Comparison of ENCODE assay signal across 14 cellular contexts in genomic region chr18:68083776-68084175, GRCh38.
DNase-seq lines count a peak whose midpoint lies in the region; ATAC-seq and TF ChIP-seq lines count a peak whose summit lies in the region.
"Had no signal": no experiment of that assay in that cellular context is flagged by ENCODE, and none has a peak within 500 bp of the region (broad histone marks: within the 10 kb centered on the region; RNA-seq: fewer than 3 reads in every experiment).

No MANE protein-coding gene starts in this region.

- no peaks in the 10 kb centered on the region for H3K36me3 Mint-ChIP-seq in activated CD8-positive, alpha-beta memory T cell treated with anti-CD3 and anti-CD28 coated beads, Interleukin-2, amount 10 ng/mL, durations not matched to agents 7 days and 5 days
- no peaks in the 10 kb centered on the region for H3K36me3 Mint-ChIP-seq in natural killer cell

- H3K27ac Mint-ChIP-seq in activated CD8-positive, alpha-beta memory T cell treated with anti-CD3 and anti-CD28 coated beads, Interleukin-2, amount 10 ng/mL, durations not matched to agents 7 days and 5 days: no peak overlapping the region
- H3K27ac Mint-ChIP-seq in natural killer cell: no peak overlapping the region
- H3K27ac Mint-ChIP-seq: B cell; CD4-positive, alpha-beta T cell had no signal

- no peak overlapping the region for H3K4me3 ChIP-seq in brain microvascular endothelial cell (ENCODE audit: low read depth, low read length)
- no peak overlapping the region for H3K4me3 ChIP-seq in fibroblast of the aortic adventitia (ENCODE audit: low read depth, low read length)
- no peak overlapping the region for H3K4me3 ChIP-seq in subcutaneous abdominal adipose tissue (ENCODE audit: low read depth in 1 of 5, low read length in 5 of 5)

- H3K9me3 Mint-ChIP-seq in activated CD8-positive, alpha-beta memory T cell treated with anti-CD3 and anti-CD28 coated beads, Interleukin-2, amount 10 ng/mL, durations not matched to agents 7 days and 5 days (ENCODE audit: low read depth): no peaks in the 10 kb centered on the region
- peaks cover 3 to 11% of the 10 kb centered on the region in 2 donors for H3K9me3 Mint-ChIP-seq in natural killer cell
- H3K9me3 Mint-ChIP-seq: CD4-positive, alpha-beta T cell; H9 had no signal

- H3K27me3 ChIP-seq in brain microvascular endothelial cell (replicated peaks): no peaks in the 10 kb centered on the region
- no peaks in the 10 kb centered on the region for H3K27me3 ChIP-seq in subcutaneous abdominal adipose tissue (ENCODE audit: control insufficient read depth in 5 of 5, insufficient read depth in 4 of 5, low read length in 5 of 5)

- H3K36me3 ChIP-seq in brain microvascular endothelial cell (replicated peaks): no peaks in the 10 kb centered on the region
- H3K36me3 ChIP-seq in subcutaneous abdominal adipose tissue (ENCODE audit: control insufficient read depth in 5 of 5, insufficient read depth in 5 of 5, low read length in 5 of 5): no peaks in the 10 kb centered on the region

- TF ChIP-seq CTCF in brain microvascular endothelial cell (IDR thresholded peaks at IDR 0.05; ENCODE audit: low read depth, low read length, missing control alignments) (no peak), fibroblast of the aortic adventitia (IDR thresholded peaks at IDR 0.05; ENCODE audit: insufficient read depth, low read length) (no peak), natural killer cell (IDR thresholded peaks at IDR 0.05) (no peak)

- ATAC-seq in activated CD8-positive, alpha-beta memory T cell treated with anti-CD3 and anti-CD28 coated beads, Interleukin-2, amount 10 ng/mL, durations not matched to agents 7 days and 5 days: no peak
- no peak for ATAC-seq in natural killer cell

- peaks cover 0 to 30% (median 8%) of the 10 kb centered on the region in 5 donors for H3K4me1 ChIP-seq in subcutaneous abdominal adipose tissue (ENCODE audit: control insufficient read depth in 5 of 5, insufficient read depth in 5 of 5, low read length in 5 of 5)

- intact Hi-C loops in head of caudate nucleus (cut with DNase I): no loop called here
- intact Hi-C loops in natural killer cell (cut with micrococcal nuclease): no loop called here

- CTCF ChIA-PET in activated CD8-positive, alpha-beta memory T cell treated with anti-CD3 and anti-CD28 coated beads, Interleukin-2, amount 10 ng/mL, durations not matched to agents 7 days and 5 days (lab: Charles Lee): no interaction called here

- H3K4me3 Mint-ChIP-seq in activated CD8-positive, alpha-beta memory T cell treated with anti-CD3 and anti-CD28 coated beads, Interleukin-2, amount 10 ng/mL, durations not matched to agents 7 days and 5 days: no peak overlapping the region
- no peak overlapping the region for H3K4me3 Mint-ChIP-seq in natural killer cell
- H3K4me3 Mint-ChIP-seq: B cell; CD4-positive, alpha-beta T cell; H9 had no signal

- DNase-seq in NCI-H226: peak; percentile 14
- DNase-seq in brain microvascular endothelial cell: no peak
- peak; percentile 64 for DNase-seq in fibroblast of the aortic adventitia (ENCODE audit: low read depth)
- DNase-seq in head of caudate nucleus: no peak
- no peak for DNase-seq in activated CD8-positive, alpha-beta memory T cell treated with anti-CD3 and anti-CD28 coated beads, Interleukin-2, amount 10 ng/mL, durations not matched to agents 7 days and 5 days
- no peak for DNase-seq in natural killer cell
- DNase-seq: C1 segment of cervical spinal cord; Calu3; CD4-positive, alpha-beta T cell; DMS79; GOT3; H9 had no signal

- peaks cover 0 to 4% (median 0%) of the 10 kb centered on the region in 5 donors for H3K9me3 ChIP-seq in subcutaneous abdominal adipose tissue (ENCODE audit: control insufficient read depth in 5 of 5, low read length in 5 of 5)

- H3K27ac ChIP-seq in brain microvascular endothelial cell (peak overlapping the region; percentile 53), subcutaneous abdominal adipose tissue (ENCODE audit: low read depth, low read length) (peak overlapping the region; percentile 63)

- H3K9ac ChIP-seq in subcutaneous abdominal adipose tissue (ENCODE audit: low read length in 5 of 5): no peak overlapping the region

- in situ Hi-C loops in brain microvascular endothelial cell (cut with HindIII; ENCODE audit: low pct_ligation_motif_present, low sequenced_read_pairs): no loop called here

- no peaks in the 10 kb centered on the region for H3K27me3 Mint-ChIP-seq in activated CD8-positive, alpha-beta memory T cell treated with anti-CD3 and anti-CD28 coated beads, Interleukin-2, amount 10 ng/mL, durations not matched to agents 7 days and 5 days
- H3K27me3 Mint-ChIP-seq in natural killer cell (ENCODE audit: low read depth in 2 of 2): no peaks in the 10 kb centered on the region
- H3K27me3 Mint-ChIP-seq: B cell; CD4-positive, alpha-beta T cell had no signal

- no peaks in the 10 kb centered on the region for H3K4me1 Mint-ChIP-seq in activated CD8-positive, alpha-beta memory T cell treated with anti-CD3 and anti-CD28 coated beads, Interleukin-2, amount 10 ng/mL, durations not matched to agents 7 days and 5 days
- no peaks in the 10 kb centered on the region for H3K4me1 Mint-ChIP-seq in natural killer cell
- H3K4me1 Mint-ChIP-seq: B cell had no signal

Comparison
In these comparisons a context has a peak if more than half of its experiments do, and no peak if none do; other contexts are left out.
1. DNase-seq: peak in NCI-H226 (single experiment) and fibroblast of the aortic adventitia (single experiment); none in brain microvascular endothelial cell (single experiment), head of caudate nucleus (0 of 42), activated CD8-positive, alpha-beta memory T cell treated with anti-CD3 and anti-CD28 coated beads, Interleukin-2, amount 10 ng/mL, durations not matched to agents 7 days and 5 days (single experiment) and natural killer cell (single experiment).